In the genomic region with DNA sequence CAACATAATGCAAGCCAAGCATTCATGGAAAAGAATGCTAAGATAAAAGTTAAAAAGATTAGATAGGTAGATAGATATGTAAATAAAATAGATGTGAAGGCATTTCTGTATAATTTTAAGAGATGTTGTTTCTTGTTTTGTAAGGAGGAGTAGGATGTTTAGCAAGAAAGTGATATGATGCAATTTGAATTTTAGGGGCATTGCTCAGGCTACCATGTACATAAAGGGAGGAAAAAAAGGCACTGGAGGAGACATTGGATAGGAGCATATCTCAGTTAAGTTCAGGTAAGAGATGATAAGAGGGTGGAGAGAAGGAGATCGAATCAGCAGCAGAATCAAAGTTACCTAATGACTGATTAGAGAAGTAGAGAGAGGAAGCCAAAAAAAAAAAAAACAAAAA, we compare ENCODE assay signal across 21 cellular contexts.
"Had no signal": no experiment of that assay in that cellular context is flagged by ENCODE, and none has a peak within 500 bp of the region (broad histone marks: within the 10 kb centered on the region; RNA-seq: fewer than 3 reads in every experiment).

No MANE protein-coding gene starts in this region.

- H3K9ac ChIP-seq: neural progenitor cell had no signal

- DNase-seq: cerebellar nuclear complex; cortex of kidney; effector memory CD8-positive, alpha-beta T cell; hypothalamus; immature natural killer cell; islet precursor cell; midbrain; naive thymus-derived CD4-positive, alpha-beta T cell; psoas muscle; right cardiac atrium; sigmoid colon; stimulated activated CD4-positive, alpha-beta T cell treated with anti-CD3 and anti-CD28 coated beads, Interleukin-15, amount 100 ng/mL, for 24 hours; stimulated activated CD4-positive, alpha-beta T cell treated with anti-CD3 and anti-CD28 coated beads, Interleukin-2, amount 100 ng/mL, for 48 hours; stimulated activated naive B cell treated with anti-CD40 and anti-IgM and Interleukin-4, amounts not matched to agents 10 μg/mL and 1 μg/mL and 100 μg/mL, for 72 hours; upper lobe of left lung; uterus had no signal

- H3K4me3 ChIP-seq: lung, neural progenitor cell, psoas muscle, sigmoid colon, skin epidermis, thoracic aorta, tibial nerve, upper lobe of left lung, uterus had no signal

- H3K27me3 ChIP-seq: neural progenitor cell, sigmoid colon, tibial nerve, upper lobe of left lung, uterus had no signal

- H2AFZ ChIP-seq: neural progenitor cell had no signal

- H3K9me3 ChIP-seq: psoas muscle, sigmoid colon, thoracic aorta, tibial nerve, upper lobe of left lung, uterus had no signal

- H3K36me3 ChIP-seq: neural progenitor cell, sigmoid colon, thoracic aorta, tibial nerve, upper lobe of left lung, uterus had no signal

- H3K27ac ChIP-seq: neural progenitor cell, psoas muscle, sigmoid colon, skin epidermis, thoracic aorta, upper lobe of left lung had no signal

- H3K4me1 ChIP-seq: psoas muscle, upper lobe of left lung had no signal

- H3K4me2 ChIP-seq: neural progenitor cell had no signal
